ENCODE assay signal across 34 cellular contexts in genomic region chr5:113128082-113128481, GRCh38.
"Had no signal": no experiment of that assay in that cellular context is flagged by ENCODE, and none has a peak within 500 bp of the region (broad histone marks: within the 10 kb centered on the region; RNA-seq: fewer than 3 reads in every experiment).

No MANE protein-coding gene starts in this region.

- H3K27ac ChIP-seq: adrenal gland, body of pancreas, breast epithelium, Peyer's patch, VCaP had no signal

- H3K36me3 ChIP-seq: adrenal gland, breast epithelium, Peyer's patch had no signal

- DNase-seq: activated B cell treated with CpG ODN at 0.5 μM for 24 hours; activated CD4-positive, alpha-beta memory T cell treated with anti-CD3 and anti-CD28 coated beads for 36 hours; activated CD4-positive, alpha-beta T cell treated with anti-CD3 and anti-CD28 coated beads for 4 hours; activated CD4-positive, alpha-beta T cell treated with anti-CD3 and anti-CD28 coated beads, Interleukin-2, amount 50 U/mL, for 1 hour; activated CD4-positive, CD25-positive, alpha-beta regulatory T cell treated with anti-CD3 and anti-CD28 coated beads, Interleukin-2, amount 50 U/mL, for 72 hours; activated CD8-positive, alpha-beta memory T cell treated with anti-CD3 and anti-CD28 coated beads, Interleukin-2, amount 50 U/mL, for 4 hours; activated gamma-delta T cell treated with Interleukin-2 at 50 U/mL for 16 hours; activated naive CD4-positive, alpha-beta T cell treated with anti-CD3 and anti-CD28 coated beads for 36 hours; activated T-cell treated with anti-CD3 and anti-CD28 coated beads for 4 hours; activated T-cell treated with anti-CD3 and anti-CD28 coated beads, Interleukin-2, amount 50 U/mL, for 4 hours; adrenal gland; body of pancreas; caudate nucleus; cerebellar nuclear complex; Kasumi-1; KG1; MM.1S; MV-4-11; NCI-H1092; NCI-H1436 treated with DMSO at 0.1 percent for 48 hours; NCI-H2029; NCI-H526 treated with DMSO at 0.1 percent for 48 hours; NCI-H774; PC-3; Peyer's patch; RPMI8226; SIG-M5; T-cell; T-helper 17 cell had no signal

- H3K4me3 ChIP-seq: adrenal gland, body of pancreas, breast epithelium, Peyer's patch had no signal

- FAIRE-seq: astrocyte had no signal

- ATAC-seq: activated naive CD4-positive, alpha-beta T cell treated with anti-CD3 and anti-CD28 coated beads, Interleukin-2, amount 50 U/mL, for 72 hours; activated T-cell treated with anti-CD3 and anti-CD28 coated beads, Interleukin-2, amount 50 U/mL, for 4 hours; body of pancreas; PC-3; SK-N-SH treated with all-trans-retinoic acid at 6 μM for 48 hours; T-cell; T-helper 17 cell had no signal

- H3K9me3 ChIP-seq: adrenal gland, body of pancreas, breast epithelium, Peyer's patch had no signal

- H3K4me1 ChIP-seq: adrenal gland, breast epithelium, Peyer's patch had no signal

- H3K27me3 ChIP-seq: adrenal gland, body of pancreas, breast epithelium, Peyer's patch had no signal
